ENCODE assay signal across 8 cellular contexts in the genomic region with DNA sequence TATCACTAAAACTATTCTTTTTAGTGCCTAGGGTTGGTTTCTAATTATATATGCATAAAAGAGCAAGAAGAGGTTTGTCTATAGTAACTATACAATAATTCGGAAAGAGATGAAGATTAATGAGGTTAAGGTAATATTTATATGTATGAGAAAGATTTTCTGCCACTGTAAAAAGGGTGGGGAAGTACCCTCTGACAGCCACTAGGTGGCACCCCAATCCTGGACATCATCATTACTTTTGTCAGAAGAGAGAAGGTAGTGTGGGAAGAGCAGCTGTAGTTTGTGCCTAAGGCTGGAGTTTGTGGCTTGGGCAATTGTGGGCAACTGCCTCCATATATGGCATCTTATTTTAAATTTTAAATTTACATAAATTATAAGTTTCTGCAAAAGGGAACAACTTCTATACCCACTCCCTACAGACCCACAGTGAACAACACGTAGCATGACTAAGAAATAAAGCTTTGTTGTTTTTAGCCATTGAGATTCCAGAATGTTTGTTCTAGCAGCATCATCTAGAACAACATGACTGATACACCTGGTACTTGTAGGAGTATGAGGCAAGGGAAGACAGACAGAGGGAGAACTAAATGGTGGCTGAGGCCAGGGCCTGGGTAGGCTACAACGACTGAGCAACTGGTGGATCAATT. TPM values are rescaled to one million over a fixed set of nuclear protein-coding genes. Genes with fewer than 3 reads are reported as not detected.
DNase-seq lines count a peak whose midpoint lies in the region; ATAC-seq and TF ChIP-seq lines count a peak whose summit lies in the region.

No MANE protein-coding gene starts in this region.

- H3K9me3 Mint-ChIP-seq in activated B cell treated with CpG ODN at 0.5 μM for 24 hours, result no peaks in the 10 kb centered on the region

- H3K27ac Mint-ChIP-seq in activated B cell treated with CpG ODN at 0.5 μM for 24 hours, result no peak overlapping the region

- no peaks in the 10 kb centered on the region for H3K27me3 Mint-ChIP-seq in activated B cell treated with CpG ODN at 0.5 μM for 24 hours

- ATAC-seq in HG03045 (IDR thresholded peaks at IDR 0.05; ENCODE audit: unreplicated experiment), result peak; percentile 89
- ATAC-seq in activated B cell treated with CpG ODN at 0.5 μM for 24 hours (ENCODE audit: low read depth), result peak; percentile 92

- TF ChIP-seq CTCF in 22Rv1 (IDR thresholded peaks at IDR 0.05) (peak; percentile 99), GM13977 (IDR thresholded peaks at IDR 0.05; ENCODE audit: extremely low read depth, insufficient read depth, missing control alignments) (peak; percentile 84), activated B cell treated with CpG ODN at 0.5 μM for 24 hours (IDR thresholded peaks at IDR 0.05) (peak; percentile 95)

- no peak overlapping the region for H3K4me3 Mint-ChIP-seq in activated B cell treated with CpG ODN at 0.5 μM for 24 hours

- peaks cover 2% of the 10 kb centered on the region for H3K4me1 Mint-ChIP-seq in activated B cell treated with CpG ODN at 0.5 μM for 24 hours

- intact Hi-C loops in activated B cell treated with CpG ODN at 0.5 μM for 24 hours (cut with micrococcal nuclease), result loop anchor here (1.0 to 10.0 kb wide), 13 partner anchors 58 to 1037 kb away; partner anchors contain the start of gene WASHC3

- DNase-seq in GM13977 (ENCODE audit: low spot score) (peak; percentile 73), NCI-H2171 (lab: John Stamatoyannopoulos, UW) (peak; percentile 19), activated B cell treated with CpG ODN at 0.5 μM for 24 hours (peak; percentile 27), caudate nucleus (lab: John Stamatoyannopoulos, UW) (peak in 42 of 61 donors; percentile 4 to 79 (median 34)), kidney glomerular epithelial cell (lab: John Stamatoyannopoulos, UW) (peak; percentile 61)
- peak; percentile 60 to 66 for DNase-seq in stimulated activated CD4-positive, alpha-beta T cell treated with anti-CD3 and anti-CD28 coated beads, Interleukin-2, amount 100 ng/mL, for 48 hours

- POLR2A ChIA-PET in activated B cell treated with CpG ODN at 0.5 μM for 24 hours (lab: Charles Lee), result interaction anchor here (0.6 to 1.2 kb wide), 4 partner anchors 30 to 66 kb away, joined by 3 to 10 read pairs (median 6); partner anchors contain the start of gene GNPTAB

- H3K27ac ChIP-seq in 22Rv1 (peak overlapping the region; percentile 43; the same call in 1 of the 2 replicates), caudate nucleus (ENCODE audit: low read depth, low read length) (no peak overlapping the region)

- CTCF ChIA-PET in activated B cell treated with CpG ODN at 0.5 μM for 24 hours (lab: Charles Lee), result interaction anchor here (0.6 to 4.0 kb wide), 31 partner anchors 11 to 997 kb away, joined by 3 to 70 read pairs (median 4); partner anchors contain the start of gene GNPTAB

- H3K36me3 Mint-ChIP-seq in activated B cell treated with CpG ODN at 0.5 μM for 24 hours (ENCODE audit: low read depth), result peaks cover 42% of the 10 kb centered on the region

- in situ Hi-C loops in GM13977 (cut with MboI; ENCODE audit: low pct_unique_long_range_greater_than_20kb, low sequenced_read_pairs, unreplicated experiment), result loop anchor here (25.0 kb wide), 1 partner anchor 964 kb away; no protein-coding TSS in a partner anchor

RNA-seq across cellular contexts. Expression of gene SYCP3, which starts 34.4 kb away (rescaled TPM):
- 0.17 and 0.49 TPM in 2 replicates for total RNA-seq in activated B cell treated with CpG ODN at 0.5 μM for 24 hours

RNA-seq across cellular contexts. Expression of gene GNPTAB, which starts 57.1 kb away (rescaled TPM):
- total RNA-seq in activated B cell treated with CpG ODN at 0.5 μM for 24 hours, result 41.8 and 42.8 TPM in 2 replicates

Comparison
In these comparisons a context has a peak if more than half of its experiments do, and no peak if none do; other contexts are left out.
1. DNase-seq: peak in every context shown above with its lines; median percentile 73 in GM13977; 63 in stimulated activated CD4-positive, alpha-beta T cell treated with anti-CD3 and anti-CD28 coated beads, Interleukin-2, amount 100 ng/mL, for 48 hours; 61 in kidney glomerular epithelial cell; 34 in caudate nucleus; 27 in activated B cell treated with CpG ODN at 0.5 μM for 24 hours; 19 in NCI-H2171.